In the genomic region with DNA sequence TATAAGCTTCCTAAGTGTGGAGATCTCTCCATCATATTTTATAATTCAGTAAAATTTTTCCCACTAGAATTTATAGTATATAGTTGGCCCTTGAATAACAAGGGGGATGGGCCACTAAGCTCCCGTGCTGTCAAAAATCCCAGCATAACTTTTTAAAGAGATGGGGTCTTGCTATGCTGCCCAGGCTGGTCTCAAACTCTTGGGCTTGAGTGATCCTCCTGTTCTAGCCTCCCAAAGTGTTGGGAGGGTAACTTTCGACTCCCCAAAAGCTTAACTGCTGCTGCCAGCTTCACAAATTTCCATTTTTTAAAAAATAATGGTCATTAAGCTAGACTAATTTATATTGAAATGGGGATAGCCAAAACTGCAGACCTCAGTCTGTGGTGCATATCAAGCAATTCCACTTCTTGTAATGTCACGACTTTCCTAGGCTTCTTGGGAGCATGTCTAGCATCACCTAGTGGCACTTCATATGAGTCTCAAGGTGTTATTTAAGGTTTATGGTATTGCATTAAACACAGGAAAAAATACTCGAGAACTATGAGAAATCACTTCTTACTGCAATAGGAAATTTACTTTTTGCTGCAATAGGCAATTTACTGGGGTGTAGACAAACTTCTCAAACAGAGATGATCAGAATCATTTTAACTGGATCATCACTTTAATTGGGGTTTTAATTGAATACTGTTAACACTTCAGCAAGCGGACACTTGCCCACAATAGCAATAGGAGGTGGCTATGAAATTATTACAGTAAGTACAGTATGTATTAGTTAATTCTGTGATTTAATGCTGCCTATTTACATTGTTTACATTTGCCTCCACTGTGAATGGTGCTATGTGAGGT, we compare ENCODE assay signal across 10 cellular contexts. TPM values are rescaled to one million over a fixed set of nuclear protein-coding genes. Genes with fewer than 3 reads are reported as not detected.
DNase-seq lines count a peak whose midpoint lies in the region; ATAC-seq and TF ChIP-seq lines count a peak whose summit lies in the region.
"Had no signal": no experiment of that assay in that cellular context is flagged by ENCODE, and none has a peak within 500 bp of the region (broad histone marks: within the 10 kb centered on the region; RNA-seq: fewer than 3 reads in every experiment).

No MANE protein-coding gene starts in this region.

- peak in 2 of 4 experiments; percentile 43 to 57 for TF ChIP-seq CTCF in sigmoid colon (IDR thresholded peaks at IDR 0.05)

- TF ChIP-seq EP300 in sigmoid colon (IDR thresholded peaks at IDR 0.05): no peak

- H3K36me3 ChIP-seq in sigmoid colon: peaks cover 0 to 80% (median 12%) of the 10 kb centered on the region in 4 donors

- no peaks in the 10 kb centered on the region for H3K27me3 Mint-ChIP-seq in activated CD4-positive, alpha-beta T cell treated with anti-CD3 and anti-CD28 coated beads, Interleukin-2, amount 10 ng/mL, durations not matched to agents 24 days and 14 days
- H3K27me3 Mint-ChIP-seq: IgD-negative memory B cell had no signal

- H3K36me3 Mint-ChIP-seq in activated CD4-positive, alpha-beta T cell treated with anti-CD3 and anti-CD28 coated beads, Interleukin-2, amount 10 ng/mL, durations not matched to agents 24 days and 14 days (ENCODE audit: low read depth): peaks cover 38% of the 10 kb centered on the region

- H3K4me3 Mint-ChIP-seq in activated CD4-positive, alpha-beta T cell treated with anti-CD3 and anti-CD28 coated beads, Interleukin-2, amount 10 ng/mL, durations not matched to agents 24 days and 14 days: no peak overlapping the region
- H3K4me3 Mint-ChIP-seq: activated T-helper 1 cell treated with anti-CD3 and anti-CD28 coated beads, Interleukin-12 subunit alpha, Interleukin-12 subunit beta, Interleukin-2, Interleukin-4 antibody, amounts not matched to agents 30 ng/mL and 10 ng/mL and 1 ng/mL, durations not matched to agents 14 hours and 24 hours and 36 hours; IgD-negative memory B cell had no signal

- ATAC-seq in SK-N-SH treated with all-trans-retinoic acid at 6 μM for 48 hours (peak; percentile 86), GM18505 (IDR thresholded peaks at IDR 0.05; ENCODE audit: unreplicated experiment) (no peak), HG03175 (IDR thresholded peaks at IDR 0.05; ENCODE audit: unreplicated experiment) (no peak)

- H3K4me1 Mint-ChIP-seq in activated CD4-positive, alpha-beta T cell treated with anti-CD3 and anti-CD28 coated beads, Interleukin-2, amount 10 ng/mL, durations not matched to agents 24 days and 14 days: peaks cover 6% of the 10 kb centered on the region
- H3K4me1 Mint-ChIP-seq: IgD-negative memory B cell had no signal

- WGBS in sigmoid colon, 2 donors: 75 to 87% methylated on average over 5 of the region's 5 CpGs

- H3K27ac ChIP-seq in sigmoid colon: no peak overlapping the region

- no peak for TF ChIP-seq POLR2A in sigmoid colon (IDR thresholded peaks at IDR 0.05)
- TF ChIP-seq POLR2A in GM18505 (IDR thresholded peaks at IDR 0.05; ENCODE audit: borderline replicate concordance, extremely low read depth, insufficient read depth, insufficient read length): no peak

- no peak overlapping the region for H3K27ac Mint-ChIP-seq in activated CD4-positive, alpha-beta T cell treated with anti-CD3 and anti-CD28 coated beads, Interleukin-2, amount 10 ng/mL, durations not matched to agents 24 days and 14 days
- H3K27ac Mint-ChIP-seq: activated T-helper 1 cell treated with anti-CD3 and anti-CD28 coated beads, Interleukin-12 subunit alpha, Interleukin-12 subunit beta, Interleukin-2, Interleukin-4 antibody, amounts not matched to agents 30 ng/mL and 10 ng/mL and 1 ng/mL, durations not matched to agents 14 hours and 24 hours and 36 hours; IgD-negative memory B cell had no signal

- peak; percentile 24 for DNase-seq in Ammon's horn (ENCODE audit: low spot score)
- peak; percentile 31 for DNase-seq in HCEC 1CT
- DNase-seq in kidney glomerular epithelial cell (lab: John Stamatoyannopoulos, UW): peak; percentile 49
- DNase-seq in activated CD4-positive, alpha-beta T cell treated with anti-CD3 and anti-CD28 coated beads, Interleukin-2, amount 10 ng/mL, durations not matched to agents 24 days and 14 days: no peak
- no peak for DNase-seq in sigmoid colon

- H3K4me3 ChIP-seq in sigmoid colon: no peak overlapping the region

- H3K9me3 Mint-ChIP-seq in activated CD4-positive, alpha-beta T cell treated with anti-CD3 and anti-CD28 coated beads, Interleukin-2, amount 10 ng/mL, durations not matched to agents 24 days and 14 days: no peaks in the 10 kb centered on the region
- H3K9me3 Mint-ChIP-seq: activated T-helper 1 cell treated with anti-CD3 and anti-CD28 coated beads, Interleukin-12 subunit alpha, Interleukin-12 subunit beta, Interleukin-2, Interleukin-4 antibody, amounts not matched to agents 30 ng/mL and 10 ng/mL and 1 ng/mL, durations not matched to agents 14 hours and 24 hours and 36 hours; IgD-negative memory B cell had no signal

- intact Hi-C loops in activated CD4-positive, alpha-beta T cell treated with anti-CD3 and anti-CD28 coated beads, Interleukin-2, amount 10 ng/mL, durations not matched to agents 24 days and 14 days (cut with micrococcal nuclease): no loop called here
- intact Hi-C loops in sigmoid colon (cut with DNase I): no loop called here

- no peaks in the 10 kb centered on the region for H3K9me3 ChIP-seq in sigmoid colon

- no peaks in the 10 kb centered on the region for H3K4me1 ChIP-seq in sigmoid colon

- H3K27me3 ChIP-seq in sigmoid colon: no peaks in the 10 kb centered on the region

TF ChIP-seq in SK-N-SH treated with all-trans-retinoic acid at 6 μM for 48 hours, 23 proteins besides CTCF, POLR2A, EP300 and RAD21 (continues in another document):
- TF ChIP-seq TOX (CRISPR knock-in tag; IDR thresholded peaks at IDR 0.05; ENCODE audit: borderline replicate concordance) (no peak), SNAI2 (CRISPR knock-in tag; IDR thresholded peaks at IDR 0.05) (no peak), ZNF565 (CRISPR knock-in tag; conservative IDR thresholded peaks at IDR 0.05; ENCODE audit: low read depth) (no peak), GLIS3 (CRISPR knock-in tag; IDR thresholded peaks at IDR 0.05) (no peak), ARNTL (CRISPR knock-in tag; IDR thresholded peaks at IDR 0.05; ENCODE audit: borderline replicate concordance, low read depth) (no peak), ZNF8 (CRISPR knock-in tag; IDR thresholded peaks at IDR 0.05) (no peak), ZNF70 (CRISPR knock-in tag; IDR thresholded peaks at IDR 0.05) (no peak), ZFP30 (CRISPR knock-in tag; IDR thresholded peaks at IDR 0.05) (no peak), CSRNP3 (CRISPR knock-in tag; IDR thresholded peaks at IDR 0.05) (no peak)
- TF ChIP-seq, protein P1, sequence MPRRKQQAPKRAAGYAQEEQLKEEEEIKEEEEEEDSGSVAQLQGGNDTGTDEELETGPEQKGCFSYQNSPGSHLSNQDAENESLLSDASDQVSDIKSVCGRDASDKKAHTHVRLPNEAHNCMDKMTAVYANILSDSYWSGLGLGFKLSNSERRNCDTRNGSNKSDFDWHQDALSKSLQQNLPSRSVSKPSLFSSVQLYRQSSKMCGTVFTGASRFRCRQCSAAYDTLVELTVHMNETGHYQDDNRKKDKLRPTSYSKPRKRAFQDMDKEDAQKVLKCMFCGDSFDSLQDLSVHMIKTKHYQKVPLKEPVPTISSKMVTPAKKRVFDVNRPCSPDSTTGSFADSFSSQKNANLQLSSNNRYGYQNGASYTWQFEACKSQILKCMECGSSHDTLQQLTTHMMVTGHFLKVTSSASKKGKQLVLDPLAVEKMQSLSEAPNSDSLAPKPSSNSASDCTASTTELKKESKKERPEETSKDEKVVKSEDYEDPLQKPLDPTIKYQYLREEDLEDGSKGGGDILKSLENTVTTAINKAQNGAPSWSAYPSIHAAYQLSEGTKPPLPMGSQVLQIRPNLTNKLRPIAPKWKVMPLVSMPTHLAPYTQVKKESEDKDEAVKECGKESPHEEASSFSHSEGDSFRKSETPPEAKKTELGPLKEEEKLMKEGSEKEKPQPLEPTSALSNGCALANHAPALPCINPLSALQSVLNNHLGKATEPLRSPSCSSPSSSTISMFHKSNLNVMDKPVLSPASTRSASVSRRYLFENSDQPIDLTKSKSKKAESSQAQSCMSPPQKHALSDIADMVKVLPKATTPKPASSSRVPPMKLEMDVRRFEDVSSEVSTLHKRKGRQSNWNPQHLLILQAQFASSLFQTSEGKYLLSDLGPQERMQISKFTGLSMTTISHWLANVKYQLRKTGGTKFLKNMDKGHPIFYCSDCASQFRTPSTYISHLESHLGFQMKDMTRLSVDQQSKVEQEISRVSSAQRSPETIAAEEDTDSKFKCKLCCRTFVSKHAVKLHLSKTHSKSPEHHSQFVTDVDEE (CRISPR knock-in tag; IDR thresholded peaks at IDR 0.05): no peak

RNA-seq across cellular contexts. Expression of gene ACTA1, which starts 19.3 kb away (rescaled TPM):
- not detected in 2 replicates for total RNA-seq in activated CD4-positive, alpha-beta T cell treated with anti-CD3 and anti-CD28 coated beads, Interleukin-2, amount 10 ng/mL, durations not matched to agents 24 days and 14 days
- under 1 TPM in 1 of 4 donors, not detected in 3; 0.36 TPM for total RNA-seq in sigmoid colon
- 10 to 100 TPM in 1 of 3 donors, 1 to 10 TPM in 2; 1.1 to 36.0 (median 4.6) TPM for polyA plus RNA-seq in sigmoid colon
- total RNA-seq: activated T-helper 1 cell treated with anti-CD3 and anti-CD28 coated beads, Interleukin-12 subunit alpha, Interleukin-12 subunit beta, Interleukin-2, Interleukin-4 antibody, amounts not matched to agents 30 ng/mL and 10 ng/mL and 1 ng/mL, durations not matched to agents 14 hours and 24 hours and 36 hours had no signal
- polyA plus RNA-seq: IgD-negative memory B cell had no signal

RNA-seq across cellular contexts. Expression of gene NUP133, which starts 55.0 kb away (rescaled TPM):
- total RNA-seq in activated CD4-positive, alpha-beta T cell treated with anti-CD3 and anti-CD28 coated beads, Interleukin-2, amount 10 ng/mL, durations not matched to agents 24 days and 14 days: 52.3 and 52.9 TPM in 2 replicates
- total RNA-seq in sigmoid colon: 10 to 100 TPM; 23.7 to 31.7 (median 27.6) TPM
- polyA plus RNA-seq in sigmoid colon: 10 to 100 TPM in 1 of 3 donors, 1 to 10 TPM in 2; 4.8 to 12.9 (median 6.9) TPM

Comparison
In these comparisons a context has a peak if more than half of its experiments do, and no peak if none do; other contexts are left out.
1. DNase-seq: peak in Ammon's horn (single experiment), HCEC 1CT (single experiment) and kidney glomerular epithelial cell (single experiment); none in activated CD4-positive, alpha-beta T cell treated with anti-CD3 and anti-CD28 coated beads, Interleukin-2, amount 10 ng/mL, durations not matched to agents 24 days and 14 days (single experiment) and sigmoid colon (single experiment).